In genomic region chr5:53429706-53430105, GRCh38 we compare ENCODE assay signal across 1 cellular context.
TF ChIP-seq lines count a peak whose summit lies in the region.

No MANE protein-coding gene starts in this region.

TF ChIP-seq in GM23338, 12 proteins besides CTCF, POLR2A, EP300 and RAD21 (continued from another document):
- TF ChIP-seq ZNF462 (CRISPR knock-in tag; IDR thresholded peaks at IDR 0.05) (no peak), ETS1 (IDR thresholded peaks at IDR 0.05) (no peak), ZNF331 (CRISPR knock-in tag; IDR thresholded peaks at IDR 0.05; ENCODE audit: low read depth) (no peak), CREB1 (CRISPR knock-in tag; IDR thresholded peaks at IDR 0.05; ENCODE audit: low read depth) (no peak), NANOG (IDR thresholded peaks at IDR 0.05; ENCODE audit: borderline replicate concordance) (no peak), EZH2phosphoT487 (IDR thresholded peaks at IDR 0.05; ENCODE audit: unreplicated experiment) (no peak), POLR2AphosphoS5 (IDR thresholded peaks at IDR 0.05; ENCODE audit: low read depth) (no peak)
